1 cellular context compared by ENCODE assay signal in the genomic region with DNA sequence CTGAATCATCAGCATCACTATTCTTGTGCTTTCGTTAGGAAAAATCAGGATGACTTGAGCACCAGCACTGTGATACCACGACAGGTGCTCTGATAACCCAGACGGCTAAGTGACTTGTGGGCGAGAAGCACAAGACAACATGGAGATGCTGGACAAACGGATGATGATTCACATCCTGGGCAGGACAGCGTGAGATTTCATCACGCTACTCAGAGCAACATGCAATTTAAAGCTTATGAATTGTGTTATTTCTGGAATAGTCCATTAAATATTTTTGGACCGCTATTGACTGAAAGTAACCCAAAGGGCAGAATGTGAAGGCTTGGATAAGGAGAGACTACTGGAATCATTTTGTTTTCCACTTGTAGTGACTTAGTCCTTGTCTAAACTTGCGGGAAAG.
A peak's percentile ranks its signal among the peaks of the same experiment; 100 is the strongest.
TF ChIP-seq lines count a peak whose summit lies in the region.

No MANE protein-coding gene starts in this region.

TF ChIP-seq in K562, 482 proteins besides CTCF, POLR2A, EP300 and RAD21 (continued from another document):
- TF ChIP-seq, protein P1, sequence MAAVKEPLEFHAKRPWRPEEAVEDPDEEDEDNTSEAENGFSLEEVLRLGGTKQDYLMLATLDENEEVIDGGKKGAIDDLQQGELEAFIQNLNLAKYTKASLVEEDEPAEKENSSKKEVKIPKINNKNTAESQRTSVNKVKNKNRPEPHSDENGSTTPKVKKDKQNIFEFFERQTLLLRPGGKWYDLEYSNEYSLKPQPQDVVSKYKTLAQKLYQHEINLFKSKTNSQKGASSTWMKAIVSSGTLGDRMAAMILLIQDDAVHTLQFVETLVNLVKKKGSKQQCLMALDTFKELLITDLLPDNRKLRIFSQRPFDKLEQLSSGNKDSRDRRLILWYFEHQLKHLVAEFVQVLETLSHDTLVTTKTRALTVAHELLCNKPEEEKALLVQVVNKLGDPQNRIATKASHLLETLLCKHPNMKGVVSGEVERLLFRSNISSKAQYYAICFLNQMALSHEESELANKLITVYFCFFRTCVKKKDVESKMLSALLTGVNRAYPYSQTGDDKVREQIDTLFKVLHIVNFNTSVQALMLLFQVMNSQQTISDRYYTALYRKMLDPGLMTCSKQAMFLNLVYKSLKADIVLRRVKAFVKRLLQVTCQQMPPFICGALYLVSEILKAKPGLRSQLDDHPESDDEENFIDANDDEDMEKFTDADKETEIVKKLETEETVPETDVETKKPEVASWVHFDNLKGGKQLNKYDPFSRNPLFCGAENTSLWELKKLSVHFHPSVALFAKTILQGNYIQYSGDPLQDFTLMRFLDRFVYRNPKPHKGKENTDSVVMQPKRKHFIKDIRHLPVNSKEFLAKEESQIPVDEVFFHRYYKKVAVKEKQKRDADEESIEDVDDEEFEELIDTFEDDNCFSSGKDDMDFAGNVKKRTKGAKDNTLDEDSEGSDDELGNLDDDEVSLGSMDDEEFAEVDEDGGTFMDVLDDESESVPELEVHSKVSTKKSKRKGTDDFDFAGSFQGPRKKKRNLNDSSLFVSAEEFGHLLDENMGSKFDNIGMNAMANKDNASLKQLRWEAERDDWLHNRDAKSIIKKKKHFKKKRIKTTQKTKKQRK (IDR thresholded peaks at IDR 0.05; ENCODE audit: borderline replicate concordance, low read depth, low read length) = no peak
- TF ChIP-seq, protein P2, sequence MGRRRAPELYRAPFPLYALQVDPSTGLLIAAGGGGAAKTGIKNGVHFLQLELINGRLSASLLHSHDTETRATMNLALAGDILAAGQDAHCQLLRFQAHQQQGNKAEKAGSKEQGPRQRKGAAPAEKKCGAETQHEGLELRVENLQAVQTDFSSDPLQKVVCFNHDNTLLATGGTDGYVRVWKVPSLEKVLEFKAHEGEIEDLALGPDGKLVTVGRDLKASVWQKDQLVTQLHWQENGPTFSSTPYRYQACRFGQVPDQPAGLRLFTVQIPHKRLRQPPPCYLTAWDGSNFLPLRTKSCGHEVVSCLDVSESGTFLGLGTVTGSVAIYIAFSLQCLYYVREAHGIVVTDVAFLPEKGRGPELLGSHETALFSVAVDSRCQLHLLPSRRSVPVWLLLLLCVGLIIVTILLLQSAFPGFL (CRISPR knock-in tag; IDR thresholded peaks at IDR 0.05) = no peak
- TF ChIP-seq FOSL1 (tag; conservative IDR thresholded peaks at IDR 0.05) (peak; percentile 76), CBFA2T2 (conservative IDR thresholded peaks at IDR 0.05) (0 out of 2 replicates have a peak, but pooled peaks have one; percentile 9), JUN (IDR thresholded peaks at IDR 0.05; ENCODE audit: borderline replicate concordance, low read depth, low read length) (0 out of 2 replicates have a peak, but pooled peaks have one; percentile 17), JUN (CRISPR knock-in tag; IDR thresholded peaks at IDR 0.05; ENCODE audit: borderline replicate concordance) (no peak), NCOA4 (IDR thresholded peaks at IDR 0.05; ENCODE audit: partially characterized antibody) (no peak), KLF10 (CRISPR knock-in tag; IDR thresholded peaks at IDR 0.05) (no peak), CTBP1 (IDR thresholded peaks at IDR 0.05; ENCODE audit: borderline replicate concordance) (peak; percentile 45; the same call in 1 of the 2 replicates), MEIS2 (IDR thresholded peaks at IDR 0.05; ENCODE audit: partially characterized antibody) (no peak), RNF2 (IDR thresholded peaks at IDR 0.05) (no peak), ADNP (tag; IDR thresholded peaks at IDR 0.05) (no peak), FOXK2 (conservative IDR thresholded peaks at IDR 0.05 in 1 of 2, IDR thresholded peaks at IDR 0.05 in 1 of 2; ENCODE audit: low read depth in 2 of 2) (no peak), POLR2G (IDR thresholded peaks at IDR 0.05; ENCODE audit: low read depth, low read length) (no peak), GTF2E2 (tag; IDR thresholded peaks at IDR 0.05) (no peak), HMGN3 (IDR thresholded peaks at IDR 0.05; ENCODE audit: borderline replicate concordance, extremely low read depth, insufficient read length, low read depth, low read length) (no peak), CEBPG (CRISPR knock-in tag; IDR thresholded peaks at IDR 0.05) (peak; percentile 19; the same call in 1 of the 2 replicates), CEBPG (tag; conservative IDR thresholded peaks at IDR 0.05 in 1 of 2, IDR thresholded peaks at IDR 0.05 in 1 of 2) (peak; percentile 18 to 88; a peak in 2 of 4 replicates), NEUROD1 (IDR thresholded peaks at IDR 0.05; ENCODE audit: borderline replicate concordance, low read depth, low read length, partially characterized antibody) (peak; percentile 26), POLR3G (IDR thresholded peaks at IDR 0.05; ENCODE audit: extremely low read depth, insufficient read length, insufficient replicate concordance) (no peak), NFE2 (IDR thresholded peaks at IDR 0.05; ENCODE audit: low read depth) (no peak), ARID1B (IDR thresholded peaks at IDR 0.05) (0 out of 2 replicates have a peak, but pooled peaks have one; percentile 24), JUND (IDR thresholded peaks at IDR 0.05; ENCODE audit: borderline replicate concordance, low read depth, low read length) (peak; percentile 69; the same call in 1 of the 2 replicates), JUND (tag; IDR thresholded peaks at IDR 0.05; ENCODE audit: borderline replicate concordance, low read depth, low read length) (no peak; the same call in 2 of the 3 replicates), KDM1A (IDR thresholded peaks at IDR 0.05) (0 out of 4 replicates have a peak, but pooled peaks have one; percentile 15 to 38), TBL1XR1 (IDR thresholded peaks at IDR 0.05; ENCODE audit: low read length in 2 of 2) (no peak), RCOR1 (IDR thresholded peaks at IDR 0.05; ENCODE audit: borderline replicate concordance in 1 of 2, low read depth in 2 of 2, low read length in 2 of 2) (peak in 1 of 2 experiments; percentile 87; a peak in 2 of 4 replicates)
- TF ChIP-seq, protein P3, sequence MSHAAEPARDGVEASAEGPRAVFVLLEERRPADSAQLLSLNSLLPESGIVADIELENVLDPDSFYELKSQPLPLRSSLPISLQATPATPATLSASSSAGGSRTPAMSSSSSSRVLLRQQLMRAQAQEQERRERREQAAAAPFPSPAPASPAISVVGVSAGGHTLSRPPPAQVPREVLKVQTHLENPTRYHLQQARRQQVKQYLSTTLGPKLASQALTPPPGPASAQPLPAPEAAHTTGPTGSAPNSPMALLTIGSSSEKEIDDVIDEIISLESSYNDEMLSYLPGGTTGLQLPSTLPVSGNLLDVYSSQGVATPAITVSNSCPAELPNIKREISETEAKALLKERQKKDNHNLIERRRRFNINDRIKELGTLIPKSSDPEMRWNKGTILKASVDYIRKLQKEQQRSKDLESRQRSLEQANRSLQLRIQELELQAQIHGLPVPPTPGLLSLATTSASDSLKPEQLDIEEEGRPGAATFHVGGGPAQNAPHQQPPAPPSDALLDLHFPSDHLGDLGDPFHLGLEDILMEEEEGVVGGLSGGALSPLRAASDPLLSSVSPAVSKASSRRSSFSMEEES (CRISPR knock-in tag; IDR thresholded peaks at IDR 0.05) = no peak
- TF ChIP-seq, protein P4, sequence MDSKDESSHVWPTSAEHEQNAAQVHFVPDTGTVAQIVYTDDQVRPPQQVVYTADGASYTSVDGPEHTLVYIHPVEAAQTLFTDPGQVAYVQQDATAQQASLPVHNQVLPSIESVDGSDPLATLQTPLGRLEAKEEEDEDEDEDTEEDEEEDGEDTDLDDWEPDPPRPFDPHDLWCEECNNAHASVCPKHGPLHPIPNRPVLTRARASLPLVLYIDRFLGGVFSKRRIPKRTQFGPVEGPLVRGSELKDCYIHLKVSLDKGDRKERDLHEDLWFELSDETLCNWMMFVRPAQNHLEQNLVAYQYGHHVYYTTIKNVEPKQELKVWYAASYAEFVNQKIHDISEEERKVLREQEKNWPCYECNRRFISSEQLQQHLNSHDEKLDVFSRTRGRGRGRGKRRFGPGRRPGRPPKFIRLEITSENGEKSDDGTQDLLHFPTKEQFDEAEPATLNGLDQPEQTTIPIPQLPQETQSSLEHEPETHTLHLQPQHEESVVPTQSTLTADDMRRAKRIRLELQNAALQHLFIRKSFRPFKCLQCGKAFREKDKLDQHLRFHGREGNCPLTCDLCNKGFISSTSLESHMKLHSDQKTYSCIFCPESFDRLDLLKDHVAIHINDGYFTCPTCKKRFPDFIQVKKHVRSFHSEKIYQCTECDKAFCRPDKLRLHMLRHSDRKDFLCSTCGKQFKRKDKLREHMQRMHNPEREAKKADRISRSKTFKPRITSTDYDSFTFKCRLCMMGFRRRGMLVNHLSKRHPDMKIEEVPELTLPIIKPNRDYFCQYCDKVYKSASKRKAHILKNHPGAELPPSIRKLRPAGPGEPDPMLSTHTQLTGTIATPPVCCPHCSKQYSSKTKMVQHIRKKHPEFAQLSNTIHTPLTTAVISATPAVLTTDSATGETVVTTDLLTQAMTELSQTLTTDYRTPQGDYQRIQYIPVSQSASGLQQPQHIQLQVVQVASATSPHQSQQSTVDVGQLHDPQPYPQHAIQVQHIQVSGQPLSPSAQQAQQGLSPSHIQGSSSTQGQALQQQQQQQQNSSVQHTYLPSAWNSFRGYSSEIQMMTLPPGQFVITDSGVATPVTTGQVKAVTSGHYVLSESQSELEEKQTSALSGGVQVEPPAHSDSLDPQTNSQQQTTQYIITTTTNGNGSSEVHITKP (IDR thresholded peaks at IDR 0.05; ENCODE audit: partially characterized antibody) = peak; percentile 57
- TF ChIP-seq, protein P5, sequence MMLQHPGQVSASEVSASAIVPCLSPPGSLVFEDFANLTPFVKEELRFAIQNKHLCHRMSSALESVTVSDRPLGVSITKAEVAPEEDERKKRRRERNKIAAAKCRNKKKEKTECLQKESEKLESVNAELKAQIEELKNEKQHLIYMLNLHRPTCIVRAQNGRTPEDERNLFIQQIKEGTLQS (IDR thresholded peaks at IDR 0.05) = peak; percentile 82
- TF ChIP-seq, protein P5 (CRISPR knock-in tag; conservative IDR thresholded peaks at IDR 0.05) = no peak
